ENCODE assay signal across 8 cellular contexts in genomic region chr19:36528921-36529518, GRCh38. TPM values are rescaled to one million over a fixed set of nuclear protein-coding genes. Genes with fewer than 3 reads are reported as not detected.
DNase-seq lines count a peak whose midpoint lies in the region; ATAC-seq and TF ChIP-seq lines count a peak whose summit lies in the region.

No MANE protein-coding gene starts in this region.

- H2AFZ ChIP-seq in neuron (ENCODE audit: low read depth, low read length), result peak overlapping the region; percentile 79

- TF ChIP-seq POLR2A in vagina (IDR thresholded peaks at IDR 0.05), result no peak

- peak; percentile 19 for ATAC-seq in HG02970 (IDR thresholded peaks at IDR 0.05; ENCODE audit: low FRiP score, unreplicated experiment)

- H3K36me3 ChIP-seq in neuron (ENCODE audit: insufficient read depth, low read length) (peaks cover 17% of the 10 kb centered on the region), vagina (peaks cover 0 to 40% of the 10 kb centered on the region in 2 donors)

- peaks cover 29% of the 10 kb centered on the region for H3K9me3 ChIP-seq in neuron (ENCODE audit: low read length)
- H3K9me3 ChIP-seq in vagina, result peaks cover 11% of the 10 kb centered on the region

- H3K4me3 ChIP-seq in epithelial cell of proximal tubule (ENCODE audit: low read depth, low read length) (peak overlapping the region; percentile 72), neuron (ENCODE audit: low read length) (peak overlapping the region; percentile 76), vagina (peak overlapping the region; percentile 75 to 81)

- no peak for TF ChIP-seq CTCF in VCaP (conservative IDR thresholded peaks at IDR 0.05)
- no peak for TF ChIP-seq CTCF in epithelial cell of proximal tubule (conservative IDR thresholded peaks at IDR 0.05; ENCODE audit: low read depth, low read length)
- no peak for TF ChIP-seq CTCF in vagina (IDR thresholded peaks at IDR 0.05)

- H3K27ac ChIP-seq in VCaP (peak overlapping the region; percentile 90), vagina (peak overlapping the region; percentile 87)

- DNase-seq in activated CD8-positive, alpha-beta memory T cell treated with anti-CD3 and anti-CD28 coated beads for 24 hours, result peak; percentile 63
- no peak for DNase-seq in activated CD8-positive, alpha-beta memory T cell treated with anti-CD3 and anti-CD28 coated beads, Interleukin-2, amount 50 U/mL, for 4 hours
- DNase-seq in epithelial cell of proximal tubule (ENCODE audit: low read depth) (no peak), vagina (ENCODE audit: extremely low spot score in 2 of 2) (no peak), inferior parietal cortex (ENCODE audit: extremely low spot score) (no peak)

- intact Hi-C loops in vagina (cut with DNase I), result no loop called here

- H3K27me3 ChIP-seq in neuron (ENCODE audit: insufficient read depth, low read length), result no peaks in the 10 kb centered on the region
- no peaks in the 10 kb centered on the region for H3K27me3 ChIP-seq in vagina

- H3K4me1 ChIP-seq in neuron (ENCODE audit: insufficient read depth, low read length) (peaks cover 11% of the 10 kb centered on the region), vagina (peaks cover 18% of the 10 kb centered on the region)

RNA-seq across cellular contexts. Expression of gene ZNF260, which starts 0.9 kb away (rescaled TPM):
- total RNA-seq in epithelial cell of proximal tubule (13.0 and 15.8 TPM in 2 replicates), vagina (6.4 TPM)

RNA-seq across cellular contexts. Expression of gene ZNF566, which starts 39.7 kb away (rescaled TPM):
- total RNA-seq in epithelial cell of proximal tubule (2.7 and 2.9 TPM in 2 replicates), vagina (11.3 TPM)

RNA-seq across cellular contexts. Expression of gene ZNF529, which starts 44.1 kb away (rescaled TPM):
- 4.4 and 5.9 TPM in 2 replicates for total RNA-seq in epithelial cell of proximal tubule
- 6.4 TPM for total RNA-seq in vagina
